Comparison of ENCODE assay signal across 23 cellular contexts in genomic region chr17:13544755-13545154, GRCh38. TPM values are rescaled to one million over a fixed set of nuclear protein-coding genes. Genes with fewer than 3 reads are reported as not detected.
DNase-seq lines count a peak whose midpoint lies in the region; ATAC-seq and TF ChIP-seq lines count a peak whose summit lies in the region.
"Had no signal": no experiment of that assay in that cellular context is flagged by ENCODE, and none has a peak within 500 bp of the region (broad histone marks: within the 10 kb centered on the region; RNA-seq: fewer than 3 reads in every experiment).

No MANE protein-coding gene starts in this region.

- H3K4me1 Mint-ChIP-seq in progenitor cell of endocrine pancreas (ENCODE audit: low read depth): peaks cover 3% of the 10 kb centered on the region
- H3K4me1 Mint-ChIP-seq: naive B cell, T-cell had no signal

- H3K4me2 ChIP-seq in HCT116 (ENCODE audit: low read length): peak overlapping the region; percentile 63

- no peak for TF ChIP-seq RAD21 in HCT116 (IDR thresholded peaks at IDR 0.05; ENCODE audit: low read depth)

- 46 to 62% methylated on average over 5 to 6 of the region's 9 CpGs for WGBS in gastroesophageal sphincter (ENCODE audit: low coverage in 1 of 2), 2 donors

- H3K79me2 ChIP-seq in HCT116 (ENCODE audit: insufficient read depth, low read length): no peaks in the 10 kb centered on the region

- H3K36me3 ChIP-seq in HCT116 (ENCODE audit: control insufficient read depth in 1 of 2, insufficient read depth in 2 of 2, low read length in 2 of 2) (no peaks in the 10 kb centered on the region), adipocyte (ENCODE audit: control insufficient read depth, insufficient read depth, low read length, severe bottlenecking) (no peaks in the 10 kb centered on the region), gastroesophageal sphincter (no peaks in the 10 kb centered on the region), left ventricle myocardium inferior (no peaks in the 10 kb centered on the region)

- TF ChIP-seq POLR2A in HCT116 (IDR thresholded peaks at IDR 0.05; ENCODE audit: borderline replicate concordance, extremely low read depth, insufficient read depth, insufficient read length) (no peak), gastroesophageal sphincter (IDR thresholded peaks at IDR 0.05) (no peak)

- H2AFZ ChIP-seq in HCT116 (ENCODE audit: low read depth, low read length, poor library complexity, severe bottlenecking): no peak overlapping the region

- RAD21 ChIA-PET in HCT116 (lab: Charles Lee; ENCODE audit: low non-redundant PET in 1 of 2, low total read pairs in 2 of 2, uncharacterized antibody in 2 of 2, unreplicated experiment in 2 of 2): no interaction called here

- TF ChIP-seq CTCF in HCT116 (IDR thresholded peaks at IDR 0.05 in 2 of 3, conservative IDR thresholded peaks at IDR 0.05 in 1 of 3; ENCODE audit: borderline replicate concordance in 1 of 3, insufficient read depth in 1 of 3, low read depth in 2 of 3, low read length in 2 of 3) (no peak), gastroesophageal sphincter (IDR thresholded peaks at IDR 0.05) (no peak), progenitor cell of endocrine pancreas (IDR thresholded peaks at IDR 0.05; ENCODE audit: unreplicated experiment) (no peak), left ventricle myocardium inferior (IDR thresholded peaks at IDR 0.05; ENCODE audit: borderline replicate concordance) (no peak)

- H3K27ac ChIP-seq in HCT116 (ENCODE audit: low read depth, low read length) (no peak overlapping the region), gastroesophageal sphincter (peak overlapping the region in 3 of 4 donors; percentile 17 to 37 (median 35)), left ventricle myocardium inferior (replicated peaks) (no peak overlapping the region)
- H3K27ac ChIP-seq: HL-60, VCaP had no signal

- H3K9me2 ChIP-seq in HCT116 (ENCODE audit: insufficient read depth): no peaks in the 10 kb centered on the region

- H3K9me3 ChIP-seq in HCT116 (ENCODE audit: control insufficient read depth in 1 of 2, insufficient read depth in 1 of 2, low read depth in 1 of 2, low read length in 2 of 2) (no peaks in the 10 kb centered on the region), adipocyte (ENCODE audit: control insufficient read depth, low read length) (no peaks in the 10 kb centered on the region), gastroesophageal sphincter (no peaks in the 10 kb centered on the region), left ventricle myocardium inferior (replicated peaks) (no peaks in the 10 kb centered on the region)
- H3K9me3 ChIP-seq: Caco-2 had no signal

- intact Hi-C loops in HCT116 (cut with micrococcal nuclease): no loop called here
- intact Hi-C loops in left ventricle myocardium inferior (cut with micrococcal nuclease): no loop called here

- peaks cover 28% of the 10 kb centered on the region for H3K36me3 Mint-ChIP-seq in progenitor cell of endocrine pancreas (ENCODE audit: insufficient read depth)
- H3K36me3 Mint-ChIP-seq: naive B cell, T-cell had no signal

- H3K27me3 ChIP-seq in HCT116 (ENCODE audit: insufficient read depth, low read length) (no peaks in the 10 kb centered on the region), adipocyte (replicated peaks; ENCODE audit: control insufficient read depth, insufficient read depth, low read length) (no peaks in the 10 kb centered on the region), gastroesophageal sphincter (no peaks in the 10 kb centered on the region), left ventricle myocardium inferior (ENCODE audit: low read depth) (no peaks in the 10 kb centered on the region)

- H3K9me3 Mint-ChIP-seq in progenitor cell of endocrine pancreas (ENCODE audit: low read depth): peaks cover 18% of the 10 kb centered on the region

- ATAC-seq in HCT116 (no peak), gastroesophageal sphincter (peak; percentile 37), GM18867 (IDR thresholded peaks at IDR 0.05; ENCODE audit: unreplicated experiment) (no peak), HG02623 (IDR thresholded peaks at IDR 0.05; ENCODE audit: unreplicated experiment) (no peak)
- ATAC-seq: GM12878, left lobe of liver, T-cell had no signal

- H3K9ac ChIP-seq in HCT116 (ENCODE audit: low read length) (no peak overlapping the region), adipocyte (ENCODE audit: low read length) (peak overlapping the region; percentile 34)

- no peak for TF ChIP-seq EP300 in gastroesophageal sphincter (IDR thresholded peaks at IDR 0.05)

- H3K27me3 Mint-ChIP-seq in progenitor cell of endocrine pancreas: no peaks in the 10 kb centered on the region

- no peak overlapping the region for H3K4me3 Mint-ChIP-seq in progenitor cell of endocrine pancreas (ENCODE audit: low read depth)
- H3K4me3 Mint-ChIP-seq: dendritic cell treated with granulocyte-macrophage colony-stimulating factor and Interleukin-4, amounts not matched to agents 40 ng/mL and 50 ng/mL, for 4 days; naive B cell; T-cell had no signal

- no TSS peak for BruUV-seq in HCT116 (replicated peaks; lab: Mats Ljungman, UMichigan)

- POLR2A ChIA-PET in HCT116 (lab: Charles Lee): no interaction called here

- CTCF ChIA-PET in HCT116 (lab: Charles Lee): no interaction called here

- H3K4me3 ChIP-seq in HCT116 (replicated peaks in 1 of 2; ENCODE audit: low read depth in 1 of 2, low read length in 2 of 2) (no peak overlapping the region), adipocyte (ENCODE audit: low read length) (peak overlapping the region; percentile 26), gastroesophageal sphincter (no peak overlapping the region), left ventricle myocardium inferior (no peak overlapping the region)
- H3K4me3 ChIP-seq: GM12878 had no signal

- H3K27ac Mint-ChIP-seq in progenitor cell of endocrine pancreas: peak overlapping the region; percentile 6
- H3K27ac Mint-ChIP-seq: dendritic cell treated with granulocyte-macrophage colony-stimulating factor and Interleukin-4, amounts not matched to agents 40 ng/mL and 50 ng/mL, for 4 days; T-cell had no signal

- DNase-seq in HCT116 (ENCODE audit: low read depth, low spot score) (no peak), adipocyte (ENCODE audit: low read depth) (no peak), progenitor cell of endocrine pancreas (ENCODE audit: low spot score, unreplicated experiment) (no peak), left ventricle myocardium inferior (no peak)
- DNase-seq in stimulated activated CD4-positive, alpha-beta T cell treated with anti-CD3 and anti-CD28 coated beads, Interleukin-4, amount 100 ng/mL, for 24 hours: no peak
- DNase-seq: activated gamma-delta T cell, AML-193, Caco-2, KBM-7, naive B cell, NCI-H1105, NCI-H748 treated with DMSO at 0.1 percent for 48 hours, T-cell had no signal

- H4K20me1 ChIP-seq in HCT116 (ENCODE audit: insufficient read depth): no peaks in the 10 kb centered on the region

- peaks cover 25 to 38% of the 10 kb centered on the region in 2 experiments for H3K4me1 ChIP-seq in HCT116 (ENCODE audit: control insufficient read depth in 1 of 2, insufficient read depth in 2 of 2, low read length in 2 of 2)
- H3K4me1 ChIP-seq in adipocyte (ENCODE audit: control insufficient read depth, insufficient read depth, low read length): peaks cover 30% of the 10 kb centered on the region
- H3K4me1 ChIP-seq in gastroesophageal sphincter: peaks cover 0 to 5% (median 0%) of the 10 kb centered on the region in 3 donors
- no peaks in the 10 kb centered on the region for H3K4me1 ChIP-seq in left ventricle myocardium inferior
- H3K4me1 ChIP-seq: Caco-2 had no signal

TF ChIP-seq in HCT116, 20 proteins besides CTCF, POLR2A, EP300 and RAD21:
- TF ChIP-seq FOSL1 (IDR thresholded peaks at IDR 0.05; ENCODE audit: low read depth) (no peak), CEBPB (IDR thresholded peaks at IDR 0.05; ENCODE audit: low read depth) (no peak), SRF (IDR thresholded peaks at IDR 0.05; ENCODE audit: low read depth) (no peak), REST (IDR thresholded peaks at IDR 0.05; ENCODE audit: low read depth) (no peak), EGR1 (IDR thresholded peaks at IDR 0.05; ENCODE audit: low read depth) (no peak), MAX (IDR thresholded peaks at IDR 0.05) (no peak), EZH2 (IDR thresholded peaks at IDR 0.05) (no peak), ELF1 (IDR thresholded peaks at IDR 0.05; ENCODE audit: borderline replicate concordance, low read depth) (no peak), SP1 (IDR thresholded peaks at IDR 0.05; ENCODE audit: low read depth) (no peak), POLR2AphosphoS5 (IDR thresholded peaks at IDR 0.05; ENCODE audit: low read depth, low read length) (no peak), ZNF274 (IDR thresholded peaks at IDR 0.05; ENCODE audit: low read depth, low read length) (no peak), CBX3 (IDR thresholded peaks at IDR 0.05; ENCODE audit: low read depth) (no peak)
TF ChIP-seq in HCT116: peak in this region for 0.

RNA-seq across cellular contexts. Expression of gene HS3ST3A1, which starts 57.0 kb away (rescaled TPM):
- total RNA-seq in HCT116 (2021; ENCODE audit: unreplicated experiment): not detected
- polyA plus RNA-seq in HCT116 (2012): 0.16 and 0.33 TPM in 2 replicates
- total RNA-seq in gastroesophageal sphincter: 10 to 100 TPM in 2 of 4 donors, 1 to 10 TPM in 2; 5.9 to 10.9 (median 8.9) TPM
- total RNA-seq in progenitor cell of endocrine pancreas: 6.9 and 8.8 TPM in 2 replicates
- 0.16 TPM for total RNA-seq in left ventricle myocardium inferior
- total RNA-seq: Caco-2, G401, GM12878, pulmonary artery endothelial cell had no signal

Comparison
In these comparisons a context has a peak if more than half of its experiments do, and no peak if none do; other contexts are left out.
1. H3K27ac ChIP-seq: peak in gastroesophageal sphincter (3 of 4); none in HCT116 (single experiment) and left ventricle myocardium inferior (single experiment).